In genomic region chr1:94514095-94514727, GRCh38 we compare ENCODE assay signal across 7 cellular contexts. TPM values are rescaled to one million over a fixed set of nuclear protein-coding genes. Genes with fewer than 3 reads are reported as not detected.
DNase-seq lines count a peak whose midpoint lies in the region; ATAC-seq and TF ChIP-seq lines count a peak whose summit lies in the region.

No MANE protein-coding gene starts in this region.

- 69 to 73% methylated on average over 2 of the region's 2 CpGs for WGBS in thyroid gland, 2 donors

- peak; percentile 27 to 74 (median 58) for TF ChIP-seq CTCF in thyroid gland (IDR thresholded peaks at IDR 0.05)

- intact Hi-C loops in left cardiac atrium (cut with DNase I), result loop anchor here in 1 of 2 donors (2.0 kb wide), 1 partner anchor 295 kb away; no protein-coding TSS in a partner anchor
- intact Hi-C loops in thyroid gland (cut with DNase I), result no loop called here

- ATAC-seq in left cardiac atrium (peak; percentile 35 to 53), HG02884 (IDR thresholded peaks at IDR 0.05; ENCODE audit: unreplicated experiment) (no peak)

- no peaks in the 10 kb centered on the region for H3K9me3 ChIP-seq in thyroid gland

- no peaks in the 10 kb centered on the region for H3K4me1 ChIP-seq in thyroid gland

- H3K4me3 ChIP-seq in thyroid gland (replicated peaks in 1 of 3), result no peak overlapping the region

- DNase-seq in GM03348 (ENCODE audit: low spot score), result peak; percentile 24
- peak; percentile 11 for DNase-seq in HuH-7 (ENCODE audit: low spot score)
- DNase-seq in UCSD-AML1 (lab: John Stamatoyannopoulos, UW; ENCODE audit: unreplicated experiment), result peak; percentile 13
- no peak for DNase-seq in left cardiac atrium
- DNase-seq in thyroid gland, result peak; percentile 34 to 44
- DNase-seq in NCI-H128 (lab: John Stamatoyannopoulos, UW; ENCODE audit: unreplicated experiment), result no peak

- TF ChIP-seq POLR2A in thyroid gland (IDR thresholded peaks at IDR 0.05), result no peak

- no peaks in the 10 kb centered on the region for H3K27me3 ChIP-seq in thyroid gland

- H3K36me3 ChIP-seq in thyroid gland, result peaks cover 0 to 7% of the 10 kb centered on the region in 2 donors

- H3K27ac ChIP-seq in thyroid gland, result no peak overlapping the region

RNA-seq across cellular contexts. Expression of gene F3, which starts 27.3 kb away (rescaled TPM):
- 10 to 100 TPM; 23.6 to 47.9 TPM for total RNA-seq in left cardiac atrium
- 100 to 1,000 TPM in 2 of 4 donors, 10 to 100 TPM in 2; 59.4 to 132 (median 99.0) TPM for total RNA-seq in thyroid gland

Comparison
In these comparisons a context has a peak if more than half of its experiments do, and no peak if none do; other contexts are left out.
1. DNase-seq: peak in GM03348 (single experiment), HuH-7 (single experiment), UCSD-AML1 (single experiment) and thyroid gland (2 of 2); none in left cardiac atrium (single experiment) and NCI-H128 (single experiment).